ENCODE assay signal across 12 cellular contexts in the genomic region with DNA sequence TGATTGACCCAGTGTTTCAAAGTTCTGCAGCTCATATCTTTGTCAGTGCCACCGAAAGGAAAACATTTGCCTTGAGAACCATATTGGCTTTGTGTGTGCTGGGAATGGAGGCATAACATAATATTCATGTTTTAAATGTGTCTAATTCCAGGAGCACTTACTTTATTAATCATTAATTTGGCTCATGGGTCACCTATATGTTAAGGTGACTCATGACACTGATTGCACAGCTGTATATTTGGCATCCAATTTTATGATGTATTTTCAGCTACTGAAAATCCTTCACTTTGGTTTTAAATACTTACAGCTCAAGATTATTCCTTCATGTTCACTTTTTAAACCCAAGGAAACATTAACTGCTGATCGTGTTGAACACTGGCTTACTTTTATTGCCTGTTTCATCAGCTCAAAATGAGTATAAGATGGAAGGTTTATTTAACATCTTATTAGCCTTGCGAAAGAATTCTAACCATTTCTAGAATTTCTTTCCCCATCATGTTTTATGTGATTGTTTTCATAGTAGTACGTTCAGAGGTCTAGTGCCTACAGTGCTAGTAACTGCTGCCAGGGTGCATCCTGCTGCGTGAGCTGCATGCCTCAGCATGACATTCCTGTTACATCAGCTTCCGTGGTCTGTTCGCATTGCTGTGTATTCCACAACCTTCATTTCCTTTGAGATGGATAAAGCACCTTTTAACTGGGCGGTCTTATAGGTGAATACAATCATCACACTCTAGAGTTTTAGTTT.
DNase-seq lines count a peak whose midpoint lies in the region; ATAC-seq, FAIRE-seq and TF ChIP-seq lines count a peak whose summit lies in the region.
"Had no signal": no experiment of that assay in that cellular context is flagged by ENCODE, and none has a peak within 500 bp of the region (broad histone marks: within the 10 kb centered on the region; RNA-seq: fewer than 3 reads in every experiment).

No MANE protein-coding gene starts in this region.

- peaks cover 18% of the 10 kb centered on the region for H3K4me1 ChIP-seq in keratinocyte (ENCODE audit: control insufficient read depth, extremely low read depth, insufficient read depth, low read length)

- dilution Hi-C loops in keratinocyte (cut with MboI; ENCODE audit: extremely low pct_ligation_motif_present, low sequenced_read_pairs) = no loop called here

- H3K9ac ChIP-seq in keratinocyte (ENCODE audit: control insufficient read depth, extremely low read depth, insufficient read depth, low read length) = peak overlapping the region; percentile 60

- peaks cover 4 to 10% of the 10 kb centered on the region in 2 experiments for H3K36me3 ChIP-seq in keratinocyte (ENCODE audit: control insufficient read depth in 2 of 2, extremely low read depth in 1 of 2, insufficient read depth in 2 of 2, low read length in 2 of 2)

- no peak overlapping the region for H3K4me3 Mint-ChIP-seq in activated CD4-positive, alpha-beta T cell treated with anti-CD3 and anti-CD28 coated beads, Interleukin-2, amount 10 ng/mL, durations not matched to agents 24 days and 14 days
- H3K4me3 Mint-ChIP-seq: activated CD4-positive, alpha-beta T cell treated with anti-CD3 and anti-CD28 coated beads for 36 hours; CD8-positive, alpha-beta T cell had no signal

- no peaks in the 10 kb centered on the region for H3K27me3 ChIP-seq in keratinocyte (ENCODE audit: control insufficient read depth, extremely low read depth, insufficient read depth, low read length)

- peak; percentile 90 for DNase-seq in AG08396 (ENCODE audit: low spot score)
- DNase-seq in HT1080 (ENCODE audit: low read depth) = peak; percentile 85
- DNase-seq in cerebellar nuclear complex (lab: John Stamatoyannopoulos, UW) = peak; percentile 43 to 47
- peak; percentile 50 for DNase-seq in keratinocyte (ENCODE audit: low read depth, low spot score)
- DNase-seq in activated CD4-positive, alpha-beta T cell treated with anti-CD3 and anti-CD28 coated beads, Interleukin-2, amount 10 ng/mL, durations not matched to agents 24 days and 14 days = no peak
- DNase-seq in COLO668 (lab: John Stamatoyannopoulos, UW; ENCODE audit: unreplicated experiment) = no peak
- no peak for DNase-seq in activated naive CD4-positive, alpha-beta T cell (lab: John Stamatoyannopoulos, UW)
- DNase-seq: activated CD4-positive, alpha-beta T cell treated with anti-CD3 and anti-CD28 coated beads for 36 hours; anterior cingulate cortex; CD8-positive, alpha-beta T cell had no signal

- H3K4me1 Mint-ChIP-seq in activated CD4-positive, alpha-beta T cell treated with anti-CD3 and anti-CD28 coated beads, Interleukin-2, amount 10 ng/mL, durations not matched to agents 24 days and 14 days = peaks cover 3% of the 10 kb centered on the region

- peaks cover 46% of the 10 kb centered on the region for H3K36me3 Mint-ChIP-seq in activated CD4-positive, alpha-beta T cell treated with anti-CD3 and anti-CD28 coated beads, Interleukin-2, amount 10 ng/mL, durations not matched to agents 24 days and 14 days (ENCODE audit: low read depth)

- H3K27ac Mint-ChIP-seq in activated CD4-positive, alpha-beta T cell treated with anti-CD3 and anti-CD28 coated beads, Interleukin-2, amount 10 ng/mL, durations not matched to agents 24 days and 14 days = no peak overlapping the region
- H3K27ac Mint-ChIP-seq: activated CD4-positive, alpha-beta T cell treated with anti-CD3 and anti-CD28 coated beads for 36 hours; CD8-positive, alpha-beta T cell had no signal

- H3K79me2 ChIP-seq in keratinocyte (ENCODE audit: control insufficient read depth, insufficient read depth, low read length) = no peaks in the 10 kb centered on the region

- no peak for ATAC-seq in GM18519 (IDR thresholded peaks at IDR 0.05; ENCODE audit: low FRiP score, unreplicated experiment)
- ATAC-seq: activated CD4-positive, alpha-beta T cell treated with anti-CD3 and anti-CD28 coated beads for 36 hours; CD8-positive, alpha-beta T cell had no signal

- H3K27ac ChIP-seq in keratinocyte (ENCODE audit: control insufficient read depth, insufficient read depth, low read length) = peak overlapping the region; percentile 86

- H3K27me3 Mint-ChIP-seq in activated CD4-positive, alpha-beta T cell treated with anti-CD3 and anti-CD28 coated beads, Interleukin-2, amount 10 ng/mL, durations not matched to agents 24 days and 14 days = no peaks in the 10 kb centered on the region
- H3K27me3 Mint-ChIP-seq: activated CD4-positive, alpha-beta T cell treated with anti-CD3 and anti-CD28 coated beads for 36 hours had no signal

- no peaks in the 10 kb centered on the region for H3K9me3 ChIP-seq in keratinocyte (ENCODE audit: control insufficient read depth, low read depth, low read length)

- no peaks in the 10 kb centered on the region for H3K9me3 Mint-ChIP-seq in activated CD4-positive, alpha-beta T cell treated with anti-CD3 and anti-CD28 coated beads, Interleukin-2, amount 10 ng/mL, durations not matched to agents 24 days and 14 days
- H3K9me3 Mint-ChIP-seq: CD8-positive, alpha-beta T cell had no signal

- TF ChIP-seq CTCF in keratinocyte (optimal IDR thresholded peaks at IDR 0.05 in 1 of 3, IDR thresholded peaks at IDR 0.05 in 1 of 3, conservative IDR thresholded peaks at IDR 0.05 in 1 of 3; ENCODE audit: extremely low read depth in 1 of 3, insufficient read depth in 2 of 3, low read length in 3 of 3) = peak in 1 of 3 experiments; percentile 12

- no peaks in the 10 kb centered on the region for H4K20me1 ChIP-seq in keratinocyte (ENCODE audit: control insufficient read depth, extremely low read depth, insufficient read depth, low read length)

- intact Hi-C loops in activated CD4-positive, alpha-beta T cell treated with anti-CD3 and anti-CD28 coated beads, Interleukin-2, amount 10 ng/mL, durations not matched to agents 24 days and 14 days (cut with micrococcal nuclease) = no loop called here

- no peaks in the 10 kb centered on the region for H3K9me1 ChIP-seq in keratinocyte (ENCODE audit: control insufficient read depth, extremely low read depth, insufficient read depth, low read length)

- peak overlapping the region in 2 of 3 experiments; percentile 13 to 20 for H3K4me3 ChIP-seq in keratinocyte (ENCODE audit: control insufficient read depth in 2 of 3, extremely low read depth in 1 of 3, insufficient read depth in 2 of 3, low read depth in 1 of 3, low read length in 3 of 3)
- H3K4me3 ChIP-seq: skin epidermis had no signal

- peak overlapping the region; percentile 74 for H3K4me2 ChIP-seq in keratinocyte (ENCODE audit: control insufficient read depth, extremely low read depth, insufficient read depth, low read depth, low read length)

- FAIRE-seq in keratinocyte (lab: Jason Lieb, UNC) = peak; percentile 99

- H2AFZ ChIP-seq in keratinocyte (ENCODE audit: control insufficient read depth, low read length) = no peak overlapping the region

Comparison
In these comparisons a context has a peak if more than half of its experiments do, and no peak if none do; other contexts are left out.
1. DNase-seq: peak in AG08396 (single experiment), HT1080 (single experiment), cerebellar nuclear complex (2 of 2) and keratinocyte (single experiment); none in activated CD4-positive, alpha-beta T cell treated with anti-CD3 and anti-CD28 coated beads, Interleukin-2, amount 10 ng/mL, durations not matched to agents 24 days and 14 days (single experiment), COLO668 (single experiment) and activated naive CD4-positive, alpha-beta T cell (0 of 4).